In genomic region chr11:78419327-78419726, GRCh38 we compare ENCODE assay signal across 8 cellular contexts. TPM values are rescaled to one million over a fixed set of nuclear protein-coding genes. Genes with fewer than 3 reads are reported as not detected.
DNase-seq lines count a peak whose midpoint lies in the region; ATAC-seq and TF ChIP-seq lines count a peak whose summit lies in the region.

No MANE protein-coding gene starts in this region.

- DNase-seq in A673 (ENCODE audit: low spot score) (peak; percentile 75), chondrocyte (ENCODE audit: low spot score) (no peak), mesothelial cell of epicardium (ENCODE audit: low spot score in 2 of 2, unreplicated experiment in 2 of 2) (no peak), NCI-H187 treated with DMSO at 0.1 percent for 48 hours (lab: John Stamatoyannopoulos, UW) (no peak)
- DNase-seq in activated effector memory CD4-positive, alpha-beta T cell treated with anti-CD3 and anti-CD28 coated beads, Interleukin-2, amount 50 U/mL, for 16 hours: no peak
- no peak for DNase-seq in activated CD4-positive, alpha-beta T cell treated with anti-CD3 and anti-CD28 coated beads, Interleukin-2, amount 50 U/mL, for 4 hours

- H3K4me3 ChIP-seq in A673 (ENCODE audit: low read depth, low read length, poor library complexity, severe bottlenecking): no peak overlapping the region

- H3K36me3 ChIP-seq in A673 (ENCODE audit: insufficient read depth, low read length, poor library complexity, severe bottlenecking): no peaks in the 10 kb centered on the region
- no peaks in the 10 kb centered on the region for H3K36me3 ChIP-seq in KOPT-K1 (ENCODE audit: insufficient read depth, low read length)

- H3K27ac ChIP-seq in A673 (ENCODE audit: low read depth, low read length, poor library complexity, severe bottlenecking) (peak overlapping the region; percentile 43), KOPT-K1 (ENCODE audit: low read depth, low read length, poor library complexity, severe bottlenecking) (peak overlapping the region; percentile 99)

- ATAC-seq in HG03196 (IDR thresholded peaks at IDR 0.05; ENCODE audit: unreplicated experiment): no peak

- H3K27me3 Mint-ChIP-seq in chondrocyte (ENCODE audit: low read depth) (no peaks in the 10 kb centered on the region), mesothelial cell of epicardium (ENCODE audit: low read depth) (no peaks in the 10 kb centered on the region)

- BruUV-seq in A673 (replicated peaks; lab: Mats Ljungman, UMichigan): no TSS peak

- intact Hi-C loops in A673 (cut with micrococcal nuclease; ENCODE audit: unreplicated experiment): loop anchor here (10.0 kb wide), 1 partner anchor 65 kb away; no protein-coding TSS in a partner anchor

- H3K4me1 ChIP-seq in A673 (ENCODE audit: insufficient read depth, low read length, poor library complexity, severe bottlenecking): peaks cover 59% of the 10 kb centered on the region

- CTCF ChIA-PET in A673 (lab: Charles Lee): interaction anchor here (0.6 to 0.7 kb wide), 2 partner anchors 189 to 471 kb away, joined by 3 to 4 read pairs; no protein-coding TSS in a partner anchor

- H3K4me3 Mint-ChIP-seq in chondrocyte (ENCODE audit: unreplicated experiment): peak overlapping the region; percentile 55
- H3K4me3 Mint-ChIP-seq in mesothelial cell of epicardium: peak overlapping the region; percentile 83

- H3K9me3 Mint-ChIP-seq in chondrocyte (ENCODE audit: low read depth): no peaks in the 10 kb centered on the region
- H3K9me3 Mint-ChIP-seq in mesothelial cell of epicardium: no peaks in the 10 kb centered on the region

- no peaks in the 10 kb centered on the region for H3K9me3 ChIP-seq in A673 (ENCODE audit: low read depth, low read length, poor library complexity, severe bottlenecking)
- no peaks in the 10 kb centered on the region for H3K9me3 ChIP-seq in KOPT-K1 (ENCODE audit: insufficient read depth, low read length, poor library complexity, severe bottlenecking)

- no peak for TF ChIP-seq CTCF in A673 (conservative IDR thresholded peaks at IDR 0.05; ENCODE audit: low read depth, low read length)
- TF ChIP-seq CTCF in chondrocyte (IDR thresholded peaks at IDR 0.05): no peak
- no peak for TF ChIP-seq CTCF in mesothelial cell of epicardium (IDR thresholded peaks at IDR 0.05; ENCODE audit: unreplicated experiment)

- H3K36me3 Mint-ChIP-seq in chondrocyte (ENCODE audit: low read depth) (no peaks in the 10 kb centered on the region), mesothelial cell of epicardium (no peaks in the 10 kb centered on the region)

- H3K27me3 ChIP-seq in A673 (replicated peaks; ENCODE audit: insufficient read depth, low read depth, low read length, poor library complexity): no peaks in the 10 kb centered on the region

- H3K27ac Mint-ChIP-seq in chondrocyte (ENCODE audit: unreplicated experiment) (peak overlapping the region; percentile 79), mesothelial cell of epicardium (peak overlapping the region; percentile 79)

- H3K4me1 Mint-ChIP-seq in chondrocyte (ENCODE audit: low read depth): peaks cover 37% of the 10 kb centered on the region
- H3K4me1 Mint-ChIP-seq in mesothelial cell of epicardium: peaks cover 43% of the 10 kb centered on the region

- POLR2A ChIA-PET in A673 (lab: Charles Lee; ENCODE audit: low non-redundant PET): interaction anchor here (0.6 kb wide), 1 partner anchor 362 kb away, joined by 4 read pairs; no protein-coding TSS in a partner anchor

RNA-seq across cellular contexts. Expression of gene GAB2, which starts 1.7 kb away (rescaled TPM):
- 21.5 and 29.9 TPM in 2 replicates for total RNA-seq in A673 (2021)
- 10.9 to 12.3 TPM (median 12.2 TPM) in 3 replicates for total RNA-seq in chondrocyte
- 38.9 to 43.6 TPM (median 39.9 TPM) in 3 replicates for total RNA-seq in mesothelial cell of epicardium
